Comparison of ENCODE assay signal across 8 cellular contexts in genomic region chr1:201877877-201878339, GRCh38. TPM values are rescaled to one million over a fixed set of nuclear protein-coding genes. Genes with fewer than 3 reads are reported as not detected.
DNase-seq lines count a peak whose midpoint lies in the region; ATAC-seq and TF ChIP-seq lines count a peak whose summit lies in the region.

No MANE protein-coding gene starts in this region.

- TF ChIP-seq POLR2A in thyroid gland (IDR thresholded peaks at IDR 0.05) = no peak

- intact Hi-C loops in MCF 10A (cut with micrococcal nuclease) = loop anchor here (1.0 to 5.0 kb wide), 3 partner anchors 18 to 239 kb away; no protein-coding TSS in a partner anchor
- intact Hi-C loops in thyroid gland (cut with DNase I) = no loop called here

- in situ Hi-C loops in ACHN (cut with HindIII; ENCODE audit: low pct_ligation_motif_present, low pct_unique_long_range_greater_than_20kb, low sequenced_read_pairs) = no loop called here

- DNase-seq in ACHN = peak; percentile 66
- no peak for DNase-seq in GM06990 (ENCODE audit: extremely low read depth, insufficient read length)
- DNase-seq in NCI-H2227 (lab: John Stamatoyannopoulos, UW; ENCODE audit: unreplicated experiment) = peak; percentile 41
- DNase-seq in MCF 10A (ENCODE audit: unreplicated experiment) = peak; percentile 85
- peak; percentile 63 for DNase-seq in kidney tubule cell (ENCODE audit: low spot score)
- DNase-seq in thyroid gland = peak; percentile 63 to 65

- H3K4me1 Mint-ChIP-seq in MCF 10A (ENCODE audit: insufficient read depth, unreplicated experiment) = peaks cover 21% of the 10 kb centered on the region

- H3K9me3 Mint-ChIP-seq in MCF 10A (ENCODE audit: unreplicated experiment) = no peaks in the 10 kb centered on the region

- POLR2A ChIA-PET in MCF 10A (lab: Yijun Ruan, JAX) = interaction anchor here (0.6 to 2.5 kb wide), 14 partner anchors 9 to 167 kb away, joined by 3 to 15 read pairs (median 4); partner anchors contain the start of genes RNPEP and TIMM17A

- TF ChIP-seq CTCF in GM06990 (IDR thresholded peaks at IDR 0.05; ENCODE audit: insufficient read depth, low read length, poor library complexity, severe bottlenecking) = peak; percentile 65
- TF ChIP-seq CTCF in MCF 10A (IDR thresholded peaks at IDR 0.05; ENCODE audit: unreplicated experiment) = peak; percentile 93
- TF ChIP-seq CTCF in thyroid gland (IDR thresholded peaks at IDR 0.05) = peak; percentile 41 to 77 (median 60)

- H3K27me3 Mint-ChIP-seq in MCF 10A (ENCODE audit: insufficient read depth, unreplicated experiment) = no peaks in the 10 kb centered on the region

- WGBS in thyroid gland, 2 donors = 42 to 46% methylated on average over 6 of the region's 6 CpGs

- H3K36me3 Mint-ChIP-seq in MCF 10A (ENCODE audit: insufficient read depth, unreplicated experiment) = peaks cover 55% of the 10 kb centered on the region

- H3K4me1 ChIP-seq in thyroid gland = peaks cover 0 to 3% of the 10 kb centered on the region in 2 donors

- H3K27ac Mint-ChIP-seq in MCF 10A (ENCODE audit: low read depth, unreplicated experiment) = no peak overlapping the region

- BruUV-seq in MCF 10A (replicated peaks; lab: Mats Ljungman, UMichigan) = no TSS peak

- peaks cover 12% of the 10 kb centered on the region for H3K36me3 ChIP-seq in GM06990 (ENCODE audit: control insufficient read depth, insufficient read depth, low read length)
- H3K36me3 ChIP-seq in thyroid gland = peaks cover 20 to 28% of the 10 kb centered on the region in 2 donors

- no peak overlapping the region for H3K4me3 Mint-ChIP-seq in MCF 10A (ENCODE audit: unreplicated experiment)

- CTCF ChIA-PET in MCF 10A (lab: Yijun Ruan, JAX) = interaction anchor here (0.6 to 12.1 kb wide), 44 partner anchors 9 to 1911 kb away, joined by 3 to 160 read pairs (median 4); no protein-coding TSS in a partner anchor

- H3K27me3 ChIP-seq in GM06990 (replicated peaks; ENCODE audit: control insufficient read depth, insufficient read depth, low read length) (no peaks in the 10 kb centered on the region), thyroid gland (no peaks in the 10 kb centered on the region)

- ATAC-seq in GM21529 (IDR thresholded peaks at IDR 0.05; ENCODE audit: unreplicated experiment) (no peak), HG03354 (IDR thresholded peaks at IDR 0.05; ENCODE audit: poor library complexity, severe bottlenecking, unreplicated experiment) (no peak)

- peak overlapping the region in 2 of 3 donors; percentile 9 to 32 for H3K27ac ChIP-seq in thyroid gland

- no peak overlapping the region for H3K4me3 ChIP-seq in GM06990 (replicated peaks; ENCODE audit: low read depth, low read length)
- no peak overlapping the region for H3K4me3 ChIP-seq in thyroid gland (replicated peaks in 1 of 3)

- no peaks in the 10 kb centered on the region for H3K9me3 ChIP-seq in thyroid gland

RNA-seq across cellular contexts. Expression of gene SHISA4, which starts 10.8 kb away (rescaled TPM):
- 7.6 and 20.9 TPM in 2 replicates for total RNA-seq in MCF 10A (2022)
- total RNA-seq in thyroid gland = 10 to 100 TPM; 28.8 to 60.3 (median 50.3) TPM

RNA-seq across cellular contexts. Expression of gene IPO9, which starts 49.0 kb away (rescaled TPM):
- total RNA-seq in MCF 10A (2022) (112 and 117 TPM in 2 replicates), thyroid gland (10 to 100 TPM; 28.4 to 42.1 (median 36.7) TPM)
